Comparison of ENCODE assay signal across 1 cellular context in the genomic region with DNA sequence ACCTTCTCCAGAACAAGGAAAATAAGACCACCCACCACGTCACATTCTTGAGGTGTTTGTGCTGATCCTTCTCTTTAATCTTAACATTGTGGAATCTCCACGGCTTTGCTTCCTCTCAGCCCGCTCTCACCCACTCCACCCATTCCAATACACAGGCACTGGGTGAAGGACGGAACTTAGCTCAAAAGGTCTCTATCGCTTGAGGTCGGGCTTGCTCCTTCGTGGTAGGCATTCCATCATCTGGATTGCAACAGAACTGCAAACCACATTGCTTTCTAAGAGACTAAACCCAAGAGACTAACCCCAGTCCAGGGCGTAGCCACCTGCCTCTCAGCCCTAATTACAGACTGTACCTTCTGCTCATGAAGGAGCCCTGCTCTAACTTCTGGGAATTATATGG.
TF ChIP-seq lines count a peak whose summit lies in the region.

No MANE protein-coding gene starts in this region.

TF ChIP-seq in GM23338, 12 proteins besides CTCF, POLR2A, EP300 and RAD21 (continued from another document):
- TF ChIP-seq ZNF331 (CRISPR knock-in tag; IDR thresholded peaks at IDR 0.05; ENCODE audit: low read depth) (no peak), EZH2 (IDR thresholded peaks at IDR 0.05; ENCODE audit: low read depth, unreplicated experiment) (no peak), STAT1 (IDR thresholded peaks at IDR 0.05; ENCODE audit: unreplicated experiment) (no peak), JUNB (IDR thresholded peaks at IDR 0.05; ENCODE audit: unreplicated experiment) (no peak), ZNF114 (CRISPR knock-in tag; IDR thresholded peaks at IDR 0.05) (no peak), EZH2phosphoT487 (IDR thresholded peaks at IDR 0.05; ENCODE audit: unreplicated experiment) (no peak)
TF ChIP-seq in GM23338: peak in this region for 0.
